ENCODE assay signal across 1 cellular context in genomic region chr7:100641860-100642533, GRCh38.
TF ChIP-seq lines count a peak whose summit lies in the region.

No MANE protein-coding gene starts in this region.

TF ChIP-seq in H1, 55 proteins besides CTCF, POLR2A, EP300 and RAD21:
- TF ChIP-seq TCF12 (IDR thresholded peaks at IDR 0.05; ENCODE audit: low read depth, low read length) (no peak), MAFK (IDR thresholded peaks at IDR 0.05; ENCODE audit: low read depth, low read length) (no peak), USF2 (IDR thresholded peaks at IDR 0.05; ENCODE audit: low read length) (no peak)
